In genomic region chr2:6639870-6640639, GRCh38 we compare ENCODE assay signal across 1 cellular context.
TF ChIP-seq lines count a peak whose summit lies in the region.

No MANE protein-coding gene starts in this region.

TF ChIP-seq in H1, 55 proteins besides CTCF, POLR2A, EP300 and RAD21:
- TF ChIP-seq HDAC6 (IDR thresholded peaks at IDR 0.05; ENCODE audit: low read depth, low read length) (no peak), FOSL1 (IDR thresholded peaks at IDR 0.05; ENCODE audit: insufficient read depth, low read depth, low read length) (no peak), PHF8 (conservative IDR thresholded peaks at IDR 0.05; ENCODE audit: low read depth, low read length) (no peak), POLR2AphosphoS5 (IDR thresholded peaks at IDR 0.05; ENCODE audit: low read depth, low read length) (no peak), CHD7 (IDR thresholded peaks at IDR 0.05; ENCODE audit: insufficient replicate concordance, low read length) (peak; percentile 50), RXRA (IDR thresholded peaks at IDR 0.05; ENCODE audit: insufficient read depth, low read depth, low read length) (0 out of 2 replicates have a peak, but pooled peaks have one; percentile 5), ASH2L (IDR thresholded peaks at IDR 0.05; ENCODE audit: low read length) (peak; percentile 91), JUND (IDR thresholded peaks at IDR 0.05; ENCODE audit: low read length) (no peak), NANOG (IDR thresholded peaks at IDR 0.05; ENCODE audit: insufficient read depth, low read depth, low read length, poor library complexity, severe bottlenecking) (peak; percentile 33), RBBP5 (IDR thresholded peaks at IDR 0.05; ENCODE audit: borderline replicate concordance, low read depth, low read length) (peak; percentile 67; the same call in 1 of the 2 replicates), SRF (IDR thresholded peaks at IDR 0.05; ENCODE audit: low read depth, low read length) (no peak), TCF12 (IDR thresholded peaks at IDR 0.05; ENCODE audit: low read depth, low read length) (0 out of 2 replicates have a peak, but pooled peaks have one; percentile 33), SP1 (IDR thresholded peaks at IDR 0.05; ENCODE audit: low read depth, low read length) (peak; percentile 76), HDAC2 (IDR thresholded peaks at IDR 0.05; ENCODE audit: borderline replicate concordance in 1 of 2, low read depth in 2 of 2, low read length in 2 of 2) (peak in 1 of 2 experiments; percentile 81; a peak in 1 of 4 replicates), CEBPB (IDR thresholded peaks at IDR 0.05; ENCODE audit: low read depth, low read length) (no peak), POU5F1 (IDR thresholded peaks at IDR 0.05; ENCODE audit: low read depth, low read length) (peak; percentile 56; the same call in 1 of the 2 replicates)
